38 cellular contexts compared by ENCODE assay signal in genomic region chr1:119911775-119912174, GRCh38. TPM values are rescaled to one million over a fixed set of nuclear protein-coding genes. Genes with fewer than 3 reads are reported as not detected.
"Had no signal": no experiment of that assay in that cellular context is flagged by ENCODE, and none has a peak within 500 bp of the region (broad histone marks: within the 10 kb centered on the region; RNA-seq: fewer than 3 reads in every experiment).

No MANE protein-coding gene starts in this region.

- H3K4me3 Mint-ChIP-seq: activated B cell treated with CpG ODN at 0.5 μM for 24 hours; activated CD4-positive, alpha-beta memory T cell treated with anti-CD3 and anti-CD28 coated beads for 36 hours; activated CD8-positive, alpha-beta T cell treated with anti-CD3 and anti-CD28 coated beads for 36 hours; activated naive CD4-positive, alpha-beta T cell treated with anti-CD3 and anti-CD28 coated beads for 36 hours; activated naive CD8-positive, alpha-beta T cell treated with anti-CD3 and anti-CD28 coated beads for 36 hours; activated T-cell treated with anti-CD3 and anti-CD28 coated beads, Interleukin-2, amount 50 U/mL, for 4 hours; activated T-cell treated with anti-CD3 and anti-CD28 coated beads, Interleukin-2, amount 50 U/mL, for 72 hours; activated T-helper 1 cell treated with anti-CD3 and anti-CD28 coated beads, Interleukin-12 subunit alpha, Interleukin-12 subunit beta, Interleukin-2, Interleukin-4 antibody, amounts not matched to agents 30 ng/mL and 10 ng/mL and 1 ng/mL, durations not matched to agents 14 hours and 24 hours and 36 hours; activated T-helper 17 cell treated with anti-CD3 and anti-CD28 coated beads, Interleukin-2, amount 50 U/mL, for 72 hours; T-helper 1 cell treated with Interleukin-12 subunit alpha and Interleukin-12 subunit beta and Interleukin-4 antibody, amounts not matched to agents 30 μg/mL and 1 μg/mL, for 36 hours; T-helper 2 cell treated with Interferon-gamma antibody and Interleukin-4, amounts not matched to agents 5 μg/mL and 100 μg/mL, for 36 hours had no signal

- FAIRE-seq: astrocyte, colon, TTC549 had no signal

- H3K27ac Mint-ChIP-seq: activated B cell treated with CpG ODN at 0.5 μM for 24 hours; activated CD4-positive, alpha-beta memory T cell treated with anti-CD3 and anti-CD28 coated beads for 36 hours; activated CD8-positive, alpha-beta T cell treated with anti-CD3 and anti-CD28 coated beads for 36 hours; activated naive CD4-positive, alpha-beta T cell treated with anti-CD3 and anti-CD28 coated beads for 36 hours; activated naive CD4-positive, alpha-beta T cell treated with anti-CD3 and anti-CD28 coated beads, Interleukin-2, amount 50 U/mL, for 72 hours; activated naive CD8-positive, alpha-beta T cell treated with anti-CD3 and anti-CD28 coated beads for 36 hours; activated T-helper 1 cell treated with anti-CD3 and anti-CD28 coated beads, Interleukin-12 subunit alpha, Interleukin-12 subunit beta, Interleukin-2, Interleukin-4 antibody, amounts not matched to agents 30 ng/mL and 10 ng/mL and 1 ng/mL, durations not matched to agents 14 hours and 24 hours and 36 hours; activated T-helper 17 cell treated with anti-CD3 and anti-CD28 coated beads, Interleukin-2, amount 50 U/mL, for 72 hours; T-helper 1 cell treated with Interleukin-12 subunit alpha and Interleukin-12 subunit beta and Interleukin-4 antibody, amounts not matched to agents 30 μg/mL and 1 μg/mL, for 36 hours; T-helper 2 cell treated with Interferon-gamma antibody and Interleukin-4, amounts not matched to agents 5 μg/mL and 100 μg/mL, for 36 hours had no signal

- H3K4me3 ChIP-seq: adrenal gland, body of pancreas, breast epithelium had no signal

- H3K9me3 ChIP-seq: adrenal gland, body of pancreas, breast epithelium had no signal

- H3K4me1 Mint-ChIP-seq: activated B cell treated with CpG ODN at 0.5 μM for 24 hours; activated naive CD8-positive, alpha-beta T cell treated with anti-CD3 and anti-CD28 coated beads for 36 hours; activated T-helper 17 cell treated with anti-CD3 and anti-CD28 coated beads, Interleukin-2, amount 50 U/mL, for 72 hours had no signal

- H3K27me3 ChIP-seq: adrenal gland, body of pancreas, brain microvascular endothelial cell, breast epithelium had no signal

- ATAC-seq: activated CD8-positive, alpha-beta T cell treated with anti-CD3 and anti-CD28 coated beads for 36 hours; activated naive CD4-positive, alpha-beta T cell treated with anti-CD3 and anti-CD28 coated beads, Interleukin-2, amount 50 U/mL, for 72 hours; activated T-cell treated with anti-CD3 and anti-CD28 coated beads, Interleukin-2, amount 50 U/mL, for 4 hours; activated T-cell treated with anti-CD3 and anti-CD28 coated beads, Interleukin-2, amount 50 U/mL, for 72 hours; activated T-helper 17 cell treated with anti-CD3 and anti-CD28 coated beads, Interleukin-2, amount 50 U/mL, for 72 hours; body of pancreas had no signal

- DNase-seq: activated B cell treated with CpG ODN at 0.5 μM for 24 hours; activated CD4-positive, alpha-beta memory T cell treated with anti-CD3 and anti-CD28 coated beads for 36 hours; activated CD4-positive, alpha-beta T cell treated with anti-CD3 and anti-CD28 coated beads for 4 hours; activated CD4-positive, alpha-beta T cell treated with anti-CD3 and anti-CD28 coated beads, Interleukin-2, amount 50 U/mL, for 1 hour; activated CD4-positive, alpha-beta T cell treated with anti-CD3 and anti-CD28 coated beads, Interleukin-2, amount 50 U/mL, for 4 hours; activated CD4-positive, CD25-positive, alpha-beta regulatory T cell treated with anti-CD3 and anti-CD28 coated beads, Interleukin-2, amount 50 U/mL, for 72 hours; activated CD8-positive, alpha-beta memory T cell treated with anti-CD3 and anti-CD28 coated beads, Interleukin-2, amount 50 U/mL, for 4 hours; activated CD8-positive, alpha-beta T cell treated with anti-CD3 and anti-CD28 coated beads for 36 hours; activated effector memory CD4-positive, alpha-beta T cell treated with anti-CD3 and anti-CD28 coated beads, Interleukin-2, amount 50 U/mL, for 16 hours; activated gamma-delta T cell treated with Interleukin-2 at 50 U/mL for 16 hours; activated naive CD4-positive, alpha-beta T cell; activated naive CD4-positive, alpha-beta T cell treated with anti-CD3 and anti-CD28 coated beads for 36 hours; activated naive CD4-positive, alpha-beta T cell treated with anti-CD3 and anti-CD28 coated beads, Interleukin-2, amount 50 U/mL, for 16 hours; activated naive CD8-positive, alpha-beta T cell treated with anti-CD3 and anti-CD28 coated beads for 36 hours; activated T-cell treated with anti-CD3 and anti-CD28 coated beads for 4 hours; activated T-cell treated with anti-CD3 and anti-CD28 coated beads, Interleukin-2, amount 50 U/mL, for 1 hour; activated T-cell treated with anti-CD3 and anti-CD28 coated beads, Interleukin-2, amount 50 U/mL, for 4 hours; activated T-cell treated with anti-CD3 and anti-CD28 coated beads, Interleukin-2, amount 50 U/mL, for 72 hours; adrenal gland; amniotic stem cell; aorta; body of pancreas; brain microvascular endothelial cell; central memory CD4-positive, alpha-beta T cell; T-helper 2 cell; T-helper 9 cell had no signal

- H3K36me3 ChIP-seq: breast epithelium had no signal

- H3K27ac ChIP-seq: adrenal gland, body of pancreas, brain microvascular endothelial cell, breast epithelium, VCaP had no signal

- H3K9me3 Mint-ChIP-seq: activated B cell treated with CpG ODN at 0.5 μM for 24 hours; activated CD8-positive, alpha-beta T cell treated with anti-CD3 and anti-CD28 coated beads for 36 hours; activated naive CD4-positive, alpha-beta T cell treated with anti-CD3 and anti-CD28 coated beads for 36 hours; activated naive CD4-positive, alpha-beta T cell treated with anti-CD3 and anti-CD28 coated beads, Interleukin-2, amount 50 U/mL, for 72 hours; activated naive CD8-positive, alpha-beta T cell treated with anti-CD3 and anti-CD28 coated beads for 36 hours; activated T-cell treated with anti-CD3 and anti-CD28 coated beads, Interleukin-2, amount 50 U/mL, for 4 hours; activated T-cell treated with anti-CD3 and anti-CD28 coated beads, Interleukin-2, amount 50 U/mL, for 72 hours; activated T-helper 1 cell treated with anti-CD3 and anti-CD28 coated beads, Interleukin-12 subunit alpha, Interleukin-12 subunit beta, Interleukin-2, Interleukin-4 antibody, amounts not matched to agents 30 ng/mL and 10 ng/mL and 1 ng/mL, durations not matched to agents 14 hours and 24 hours and 36 hours; activated T-helper 17 cell treated with anti-CD3 and anti-CD28 coated beads, Interleukin-2, amount 50 U/mL, for 72 hours; T-helper 1 cell treated with Interleukin-12 subunit alpha and Interleukin-12 subunit beta and Interleukin-4 antibody, amounts not matched to agents 30 μg/mL and 1 μg/mL, for 36 hours; T-helper 2 cell treated with Interferon-gamma antibody and Interleukin-4, amounts not matched to agents 5 μg/mL and 100 μg/mL, for 36 hours had no signal

- H3K4me1 ChIP-seq: adrenal gland, body of pancreas, breast epithelium had no signal

- H3K27me3 Mint-ChIP-seq: activated B cell treated with CpG ODN at 0.5 μM for 24 hours; activated CD4-positive, alpha-beta memory T cell treated with anti-CD3 and anti-CD28 coated beads for 36 hours; activated CD8-positive, alpha-beta T cell treated with anti-CD3 and anti-CD28 coated beads for 36 hours; activated T-helper 17 cell treated with anti-CD3 and anti-CD28 coated beads, Interleukin-2, amount 50 U/mL, for 72 hours had no signal

RNA-seq across cellular contexts. Expression of gene ADAM30, which starts 15.5 kb away (rescaled TPM):
- total RNA-seq: activated B cell treated with CpG ODN at 0.5 μM for 24 hours; activated CD4-positive, alpha-beta memory T cell treated with anti-CD3 and anti-CD28 coated beads for 36 hours; activated CD8-positive, alpha-beta memory T cell treated with anti-CD3 and anti-CD28 coated beads for 36 hours; activated CD8-positive, alpha-beta T cell treated with anti-CD3 and anti-CD28 coated beads for 36 hours; activated naive CD4-positive, alpha-beta T cell treated with anti-CD3 and anti-CD28 coated beads for 36 hours; activated naive CD4-positive, alpha-beta T cell treated with anti-CD3 and anti-CD28 coated beads, Interleukin-2, amount 50 U/mL, for 72 hours; activated naive CD8-positive, alpha-beta T cell treated with anti-CD3 and anti-CD28 coated beads for 36 hours; activated T-cell treated with anti-CD3 and anti-CD28 coated beads, Interleukin-2, amount 50 U/mL, for 4 hours; activated T-cell treated with anti-CD3 and anti-CD28 coated beads, Interleukin-2, amount 50 U/mL, for 72 hours; activated T-helper 1 cell treated with anti-CD3 and anti-CD28 coated beads, Interleukin-12 subunit alpha, Interleukin-12 subunit beta, Interleukin-2, Interleukin-4 antibody, amounts not matched to agents 30 ng/mL and 10 ng/mL and 1 ng/mL, durations not matched to agents 14 hours and 24 hours and 36 hours; activated T-helper 17 cell treated with anti-CD3 and anti-CD28 coated beads, Interleukin-2, amount 50 U/mL, for 72 hours; adrenal gland; aorta; astrocyte; body of pancreas; breast epithelium; cerebellum had no signal
- polyA plus RNA-seq: adrenal gland, aorta had no signal
